Comparison of ENCODE assay signal across 34 cellular contexts in the genomic region with DNA sequence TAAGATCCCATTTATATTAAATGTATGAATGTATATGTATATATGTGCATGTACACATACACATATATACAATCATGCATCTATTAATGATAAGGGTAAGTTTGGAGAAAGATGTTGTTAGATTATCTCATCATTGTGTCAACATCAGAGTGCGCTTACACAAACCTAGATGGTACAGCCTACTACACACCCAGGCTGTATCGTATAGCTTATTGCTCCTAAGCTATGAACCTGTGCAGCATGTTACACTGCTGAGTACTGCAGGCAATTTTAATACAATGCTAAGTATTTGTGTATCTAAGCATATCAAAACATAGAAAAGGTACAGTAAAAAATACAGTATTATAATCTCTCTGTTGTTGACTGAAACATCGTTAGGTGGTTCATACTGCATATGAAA.
"Had no signal": no experiment of that assay in that cellular context is flagged by ENCODE, and none has a peak within 500 bp of the region (broad histone marks: within the 10 kb centered on the region; RNA-seq: fewer than 3 reads in every experiment).

No MANE protein-coding gene starts in this region.

- H3K36me3 ChIP-seq: adrenal gland, ascending aorta, brain microvascular endothelial cell, breast epithelium, cardiac muscle cell had no signal

- FAIRE-seq: astrocyte, bronchial epithelial cell had no signal

- ATAC-seq: activated naive CD4-positive, alpha-beta T cell treated with anti-CD3 and anti-CD28 coated beads, Interleukin-2, amount 50 U/mL, for 72 hours; activated naive CD8-positive, alpha-beta T cell treated with anti-CD3 and anti-CD28 coated beads, Interleukin-2, amount 50 U/mL, for 24 hours; activated T-cell treated with anti-CD3 and anti-CD28 coated beads, Interleukin-2, amount 50 U/mL, for 4 hours; activated T-cell treated with anti-CD3 and anti-CD28 coated beads, Interleukin-2, amount 50 U/mL, for 72 hours; activated T-helper 17 cell treated with anti-CD3 and anti-CD28 coated beads, Interleukin-2, amount 50 U/mL, for 72 hours; body of pancreas had no signal

- H3K27ac ChIP-seq: adrenal gland, ascending aorta, body of pancreas, brain microvascular endothelial cell, breast epithelium, cardiac muscle cell had no signal

- H3K4me3 ChIP-seq: adrenal gland, ascending aorta, body of pancreas, breast epithelium, cardiac muscle cell had no signal

- DNase-seq: activated effector memory CD4-positive, alpha-beta T cell treated with anti-CD3 and anti-CD28 coated beads, Interleukin-2, amount 50 U/mL, for 16 hours; activated effector memory CD4-positive, alpha-beta T cell treated with Interleukin-2 at 50 U/mL for 16 hours; activated gamma-delta T cell; activated gamma-delta T cell treated with Interleukin-2 at 50 U/mL for 16 hours; activated naive CD4-positive, alpha-beta T cell; activated naive CD4-positive, alpha-beta T cell treated with anti-CD3 and anti-CD28 coated beads for 36 hours; activated naive CD4-positive, alpha-beta T cell treated with anti-CD3 and anti-CD28 coated beads, Interleukin-2, amount 10 ng/mL, durations not matched to agents 7 days and 5 days; activated naive CD4-positive, alpha-beta T cell treated with anti-CD3 and anti-CD28 coated beads, Interleukin-2, amount 50 U/mL, for 16 hours; activated naive CD4-positive, alpha-beta T cell treated with Interleukin-2 at 50 U/mL for 16 hours; activated naive CD8-positive, alpha-beta T cell treated with anti-CD3 and anti-CD28 coated beads for 36 hours; activated naive CD8-positive, alpha-beta T cell treated with anti-CD3 and anti-CD28 coated beads, Interleukin-2, amount 10 ng/mL, durations not matched to agents 7 days and 5 days; activated naive CD8-positive, alpha-beta T cell treated with anti-CD3 and anti-CD28 coated beads, Interleukin-2, amount 50 U/mL, for 24 hours; activated T-cell treated with anti-CD3 and anti-CD28 coated beads, Interleukin-2, amount 50 U/mL, for 1 hour; activated T-cell treated with anti-CD3 and anti-CD28 coated beads, Interleukin-2, amount 50 U/mL, for 24 hours; activated T-cell treated with anti-CD3 and anti-CD28 coated beads, Interleukin-2, amount 50 U/mL, for 4 hours; activated T-cell treated with anti-CD3 and anti-CD28 coated beads, Interleukin-2, amount 50 U/mL, for 48 hours; activated T-cell treated with anti-CD3 and anti-CD28 coated beads, Interleukin-2, amount 50 U/mL, for 72 hours; adrenal gland; amniotic stem cell; amygdala; anterior cingulate cortex; aorta; body of pancreas; brain microvascular endothelial cell; caudate nucleus; central memory CD4-positive, alpha-beta T cell; cerebellar nuclear complex had no signal

- H3K9me3 ChIP-seq: adrenal gland had no signal

- H3K27me3 ChIP-seq: adrenal gland, ascending aorta, body of pancreas, brain microvascular endothelial cell, breast epithelium, cardiac muscle cell had no signal

- H3K4me1 ChIP-seq: adrenal gland, ascending aorta, body of pancreas, breast epithelium had no signal
